Comparison of ENCODE assay signal across 14 cellular contexts in the genomic region with DNA sequence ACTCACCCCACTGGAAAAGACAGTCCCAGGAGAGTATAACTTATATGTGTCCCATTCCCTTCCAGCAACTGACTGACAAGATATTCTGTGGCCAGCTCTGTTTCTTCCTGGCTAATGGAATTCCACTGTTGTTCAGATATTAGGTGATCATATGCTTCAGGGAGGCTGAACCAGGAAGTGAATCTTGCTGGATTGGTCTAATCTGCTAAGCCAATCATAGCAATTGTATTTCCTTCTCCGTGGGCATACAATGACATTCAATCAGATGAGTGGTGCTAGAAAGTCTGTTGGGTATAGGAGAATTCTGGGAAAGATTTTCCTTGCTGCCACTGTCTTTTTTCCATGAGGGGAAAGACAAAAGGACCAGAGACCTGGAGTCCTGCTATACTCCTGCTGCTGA. TPM values are rescaled to one million over a fixed set of nuclear protein-coding genes. Genes with fewer than 3 reads are reported as not detected.
"Had no signal": no experiment of that assay in that cellular context is flagged by ENCODE, and none has a peak within 500 bp of the region (broad histone marks: within the 10 kb centered on the region; RNA-seq: fewer than 3 reads in every experiment).

No MANE protein-coding gene starts in this region.

- ATAC-seq: activated T-helper 17 cell treated with anti-CD3 and anti-CD28 coated beads, Interleukin-2, amount 50 U/mL, for 72 hours; lower lobe of right lung; natural killer cell; psoas muscle; right lobe of liver; stimulated activated effector memory CD8-positive, alpha-beta T cell treated with anti-CD3 and anti-CD28 coated beads, Interleukin-12 subunit alpha, Interleukin-12 subunit beta, amount 100 ng/mL, for 72 hours had no signal

- DNase-seq: activated CD4-positive, alpha-beta T cell treated with anti-CD3 and anti-CD28 coated beads, Interleukin-2, amount 10 ng/mL, durations not matched to agents 7 days and 5 days; activated CD4-positive, CD25-positive, alpha-beta regulatory T cell; activated naive CD4-positive, alpha-beta T cell treated with anti-CD3 and anti-CD28 coated beads for 36 hours; activated T-cell treated with anti-CD3 and anti-CD28 coated beads for 4 hours; effector CD8-positive, alpha-beta T cell; erythroblast; lower lobe of right lung; natural killer cell; psoas muscle; right lobe of liver; substantia nigra; T-helper 1 cell had no signal

- H3K4me1 ChIP-seq: lower lobe of right lung had no signal

- H3K27ac ChIP-seq: lower lobe of right lung, psoas muscle, right lobe of liver had no signal

- H3K9me3 ChIP-seq: lower lobe of right lung, psoas muscle, right lobe of liver had no signal

- H3K27me3 ChIP-seq: right lobe of liver had no signal

- H3K4me3 ChIP-seq: lower lobe of right lung, psoas muscle, right lobe of liver had no signal

- H3K4me3 Mint-ChIP-seq: activated CD4-positive, alpha-beta T cell treated with anti-CD3 and anti-CD28 coated beads, Interleukin-2, amount 10 ng/mL, durations not matched to agents 7 days and 5 days; activated naive CD4-positive, alpha-beta T cell treated with anti-CD3 and anti-CD28 coated beads for 36 hours; activated T-helper 17 cell treated with anti-CD3 and anti-CD28 coated beads, Interleukin-2, amount 50 U/mL, for 72 hours; natural killer cell; stimulated activated effector memory CD8-positive, alpha-beta T cell treated with anti-CD3 and anti-CD28 coated beads, Interleukin-12 subunit alpha, Interleukin-12 subunit beta, amount 100 ng/mL, for 72 hours had no signal

- H3K4me1 Mint-ChIP-seq: activated T-helper 17 cell treated with anti-CD3 and anti-CD28 coated beads, Interleukin-2, amount 50 U/mL, for 72 hours; natural killer cell; stimulated activated effector memory CD8-positive, alpha-beta T cell treated with anti-CD3 and anti-CD28 coated beads, Interleukin-12 subunit alpha, Interleukin-12 subunit beta, amount 100 ng/mL, for 72 hours had no signal

- H3K27ac Mint-ChIP-seq: activated CD4-positive, alpha-beta T cell treated with anti-CD3 and anti-CD28 coated beads, Interleukin-2, amount 10 ng/mL, durations not matched to agents 7 days and 5 days; activated naive CD4-positive, alpha-beta T cell treated with anti-CD3 and anti-CD28 coated beads for 36 hours; activated T-helper 17 cell treated with anti-CD3 and anti-CD28 coated beads, Interleukin-2, amount 50 U/mL, for 72 hours; natural killer cell; stimulated activated effector memory CD8-positive, alpha-beta T cell treated with anti-CD3 and anti-CD28 coated beads, Interleukin-12 subunit alpha, Interleukin-12 subunit beta, amount 100 ng/mL, for 72 hours had no signal

- H3K9me3 Mint-ChIP-seq: activated CD4-positive, alpha-beta T cell treated with anti-CD3 and anti-CD28 coated beads, Interleukin-2, amount 10 ng/mL, durations not matched to agents 7 days and 5 days; activated naive CD4-positive, alpha-beta T cell treated with anti-CD3 and anti-CD28 coated beads for 36 hours; activated T-helper 17 cell treated with anti-CD3 and anti-CD28 coated beads, Interleukin-2, amount 50 U/mL, for 72 hours; natural killer cell; stimulated activated effector memory CD8-positive, alpha-beta T cell treated with anti-CD3 and anti-CD28 coated beads, Interleukin-12 subunit alpha, Interleukin-12 subunit beta, amount 100 ng/mL, for 72 hours had no signal

RNA-seq across cellular contexts. Expression of gene PYGL, which starts 12.1 kb away (rescaled TPM):
- total RNA-seq: activated CD4-positive, alpha-beta T cell treated with anti-CD3 and anti-CD28 coated beads, Interleukin-2, amount 10 ng/mL, durations not matched to agents 7 days and 5 days had no signal
